In the genomic region with DNA sequence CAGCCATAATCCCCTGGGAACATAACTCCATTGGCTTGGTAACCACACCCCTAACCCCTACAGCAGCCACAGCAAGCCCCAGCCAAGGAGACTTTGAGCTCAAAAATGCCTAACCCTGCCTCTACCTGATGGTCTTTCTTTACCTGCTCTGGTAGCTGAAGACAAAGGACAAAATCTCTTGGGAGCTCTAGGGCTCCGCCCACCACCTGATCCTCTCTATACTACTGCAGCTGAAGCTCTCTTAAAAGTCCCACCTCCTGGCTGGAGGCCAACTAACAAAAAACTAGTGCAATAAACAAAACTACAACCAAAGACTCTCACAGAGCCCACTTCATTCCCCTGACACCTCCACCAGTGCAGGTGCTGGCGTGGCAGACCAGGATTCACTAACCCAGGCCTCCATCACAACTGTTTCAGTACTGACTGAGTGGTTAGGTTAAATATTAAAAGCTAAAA, we compare ENCODE assay signal across 34 cellular contexts. TPM values are rescaled to one million over a fixed set of nuclear protein-coding genes. Genes with fewer than 3 reads are reported as not detected.
DNase-seq lines count a peak whose midpoint lies in the region; ATAC-seq and TF ChIP-seq lines count a peak whose summit lies in the region.
"Had no signal": no experiment of that assay in that cellular context is flagged by ENCODE, and none has a peak within 500 bp of the region (broad histone marks: within the 10 kb centered on the region; RNA-seq: fewer than 3 reads in every experiment).

No MANE protein-coding gene starts in this region.

- no peaks in the 10 kb centered on the region for H3K9me2 ChIP-seq in OCI-LY7 (ENCODE audit: insufficient read depth, low read length)

- H3K27me3 Mint-ChIP-seq in CD4-positive, alpha-beta T cell = no peaks in the 10 kb centered on the region
- H3K27me3 Mint-ChIP-seq: activated CD8-positive, alpha-beta T cell treated with anti-CD3 and anti-CD28 coated beads for 36 hours; activated naive CD8-positive, alpha-beta T cell treated with anti-CD3 and anti-CD28 coated beads, Interleukin-2, amount 50 U/mL, for 24 hours; IgD-negative memory B cell; T-cell had no signal

- H3K27ac ChIP-seq in OCI-LY7 (ENCODE audit: low read depth, low read length, poor library complexity, severe bottlenecking) = no peak overlapping the region
- no peak overlapping the region for H3K27ac ChIP-seq in CD4-positive, alpha-beta T cell (ENCODE audit: low read depth, low read length)
- H3K27ac ChIP-seq: SJSA1, skin epidermis, upper lobe of left lung had no signal

- H3K4me1 ChIP-seq in OCI-LY7 (ENCODE audit: insufficient read depth, low read length, poor library complexity, severe bottlenecking) = no peaks in the 10 kb centered on the region
- H3K4me1 ChIP-seq: upper lobe of left lung had no signal

- H3K9me3 ChIP-seq in OCI-LY7 (ENCODE audit: low read length) = no peaks in the 10 kb centered on the region
- H3K9me3 ChIP-seq in CD4-positive, alpha-beta T cell (ENCODE audit: control insufficient read depth, low read length) = no peaks in the 10 kb centered on the region
- H3K9me3 ChIP-seq: SJSA1 had no signal

- no peaks in the 10 kb centered on the region for H3K36me3 ChIP-seq in OCI-LY7 (ENCODE audit: insufficient read depth, low read length)
- H3K36me3 ChIP-seq: SJSA1, upper lobe of left lung had no signal

- CTCF ChIA-PET in OCI-LY7 (lab: Charles Lee; ENCODE audit: unreplicated experiment) = no interaction called here
- CTCF ChIA-PET in CD4-positive, alpha-beta T cell (lab: Charles Lee) = no interaction called here

- no peak overlapping the region for H3K4me3 Mint-ChIP-seq in CD4-positive, alpha-beta T cell
- H3K4me3 Mint-ChIP-seq: activated CD8-positive, alpha-beta T cell treated with anti-CD3 and anti-CD28 coated beads for 36 hours; activated naive CD8-positive, alpha-beta T cell treated with anti-CD3 and anti-CD28 coated beads, Interleukin-2, amount 50 U/mL, for 24 hours; IgD-negative memory B cell; naive thymus-derived CD8-positive, alpha-beta T cell; T-cell had no signal

- H3K79me2 ChIP-seq in OCI-LY7 (ENCODE audit: insufficient read depth, low read depth, low read length) = no peaks in the 10 kb centered on the region

- H3K4me3 ChIP-seq in Jurkat, Clone E6-1 (ENCODE audit: low read length) = no peak overlapping the region
- no peak overlapping the region for H3K4me3 ChIP-seq in OCI-LY7 (ENCODE audit: low read depth, low read length, poor library complexity, severe bottlenecking)
- H3K4me3 ChIP-seq: SJSA1, skin epidermis, upper lobe of left lung had no signal

- peaks cover 2% of the 10 kb centered on the region for H3K9me3 Mint-ChIP-seq in CD4-positive, alpha-beta T cell

- H3K27me3 ChIP-seq in CD4-positive, alpha-beta T cell (ENCODE audit: control insufficient read depth, insufficient read depth, low read length) = no peaks in the 10 kb centered on the region
- H3K27me3 ChIP-seq: SJSA1, upper lobe of left lung had no signal

- intact Hi-C loops in OCI-LY7 (cut with micrococcal nuclease; ENCODE audit: unreplicated experiment) = no loop called here
- intact Hi-C loops in CD4-positive, alpha-beta T cell (cut with DNase I, micrococcal nuclease) = no loop called here

- H3K27ac Mint-ChIP-seq in CD4-positive, alpha-beta T cell = no peak overlapping the region
- H3K27ac Mint-ChIP-seq: activated CD8-positive, alpha-beta T cell treated with anti-CD3 and anti-CD28 coated beads for 36 hours; activated naive CD8-positive, alpha-beta T cell treated with anti-CD3 and anti-CD28 coated beads, Interleukin-2, amount 50 U/mL, for 24 hours; IgD-negative memory B cell; naive thymus-derived CD8-positive, alpha-beta T cell; T-cell had no signal

- POLR2A ChIA-PET in OCI-LY7 (lab: Charles Lee) = no interaction called here
- POLR2A ChIA-PET in CD4-positive, alpha-beta T cell (lab: Charles Lee) = no interaction called here

- H3K4me1 Mint-ChIP-seq in CD4-positive, alpha-beta T cell (ENCODE audit: low read depth) = no peaks in the 10 kb centered on the region
- H3K4me1 Mint-ChIP-seq: activated naive CD8-positive, alpha-beta T cell treated with anti-CD3 and anti-CD28 coated beads, Interleukin-2, amount 50 U/mL, for 24 hours; IgD-negative memory B cell; naive thymus-derived CD8-positive, alpha-beta T cell; T-cell had no signal

- ATAC-seq in GM19324 (IDR thresholded peaks at IDR 0.05; ENCODE audit: low FRiP score, unreplicated experiment) = peak; percentile 58
- ATAC-seq in CD4-positive, alpha-beta T cell (ENCODE audit: poor library complexity) = no peak
- ATAC-seq in GM19463 (IDR thresholded peaks at IDR 0.05; ENCODE audit: unreplicated experiment) = no peak
- ATAC-seq: activated CD8-positive, alpha-beta T cell treated with anti-CD3 and anti-CD28 coated beads for 36 hours; activated naive CD8-positive, alpha-beta T cell treated with anti-CD3 and anti-CD28 coated beads, Interleukin-2, amount 50 U/mL, for 24 hours; left ventricle myocardium superior; naive thymus-derived CD8-positive, alpha-beta T cell; T-cell had no signal

- H3K4me2 ChIP-seq in OCI-LY7 (ENCODE audit: low read length) = no peak overlapping the region

- H2AFZ ChIP-seq in OCI-LY7 (ENCODE audit: low read length) = no peak overlapping the region

- no TSS peak for BruUV-seq in OCI-LY7 (replicated peaks; lab: Mats Ljungman, UMichigan)

- TF ChIP-seq CTCF in OCI-LY7 (conservative IDR thresholded peaks at IDR 0.05; ENCODE audit: low read length) = no peak
- no peak for TF ChIP-seq CTCF in CD4-positive, alpha-beta T cell (IDR thresholded peaks at IDR 0.05)

- no peaks in the 10 kb centered on the region for H3K36me3 Mint-ChIP-seq in CD4-positive, alpha-beta T cell (ENCODE audit: low read depth)
- H3K36me3 Mint-ChIP-seq: IgD-negative memory B cell; naive thymus-derived CD8-positive, alpha-beta T cell; T-cell had no signal

- DNase-seq in COLO668 (lab: John Stamatoyannopoulos, UW; ENCODE audit: unreplicated experiment) (peak; percentile 5), OCI-LY7 (ENCODE audit: low spot score) (peak; percentile 6), AG08396 (ENCODE audit: low spot score) (no peak), anterior cingulate cortex (lab: John Stamatoyannopoulos, UW) (no peak)
- peak; percentile 4 for DNase-seq in Jurkat, Clone E6-1 (ENCODE audit: low read depth, low spot score)
- DNase-seq in CD4-positive, alpha-beta T cell = no peak
- DNase-seq: ACHN; activated CD4-positive, CD25-positive, alpha-beta regulatory T cell treated with anti-CD3 and anti-CD28 coated beads, Interleukin-2, amount 50 U/mL, for 72 hours; activated CD8-positive, alpha-beta T cell treated with anti-CD3 and anti-CD28 coated beads for 36 hours; activated gamma-delta T cell treated with Interleukin-2 at 50 U/mL for 16 hours; activated naive CD8-positive, alpha-beta T cell treated with anti-CD3 and anti-CD28 coated beads, Interleukin-2, amount 50 U/mL, for 24 hours; activated T-cell treated with anti-CD3 and anti-CD28 coated beads for 4 hours; C1 segment of cervical spinal cord; Calu3; H7; left ventricle myocardium superior; midbrain; naive thymus-derived CD8-positive, alpha-beta T cell; NCI-H1694; NCI-H446 treated with DMSO at 0.1 percent for 48 hours; stimulated activated CD4-positive, alpha-beta T cell treated with anti-CD3 and anti-CD28 coated beads, Interleukin-1b, Interleukin-23, amount 100 ng/mL, for 48 hours; T-cell; upper lobe of left lung had no signal

- no peaks in the 10 kb centered on the region for H4K20me1 ChIP-seq in OCI-LY7 (ENCODE audit: insufficient read depth, low read length)

RNA-seq across cellular contexts. Expression of gene OR13C8, which starts 11.8 kb away (rescaled TPM):
- polyA plus RNA-seq in Jurkat, Clone E6-1 (2012; ENCODE audit: insufficient read depth, insufficient read length) = not detected
- not detected in 2 replicates for total RNA-seq in OCI-LY7 (2014; rRNA removed; shearing (Covaris generic))
- not detected in 2 replicates for total RNA-seq in OCI-LY7 (2022)
- not detected for total RNA-seq in CD4-positive, alpha-beta T cell
- total RNA-seq: activated CD8-positive, alpha-beta T cell treated with anti-CD3 and anti-CD28 coated beads for 36 hours; Calu3; dermis microvascular lymphatic vessel endothelial cell; fibroblast of lung; H7; left ventricle myocardium superior; M059J; naive thymus-derived CD8-positive, alpha-beta T cell; osteoblast; renal cortical epithelial cell; SJSA1; subcutaneous adipose tissue; T-cell; upper lobe of left lung had no signal
- polyA plus RNA-seq: fibroblast of lung; IgD-negative memory B cell; naive thymus-derived CD8-positive, alpha-beta T cell had no signal

RNA-seq across cellular contexts. Expression of gene OR13C3, which starts 20.6 kb away (rescaled TPM):
- not detected for polyA plus RNA-seq in Jurkat, Clone E6-1 (2012; ENCODE audit: insufficient read depth, insufficient read length)
- not detected in 2 replicates for total RNA-seq in OCI-LY7 (2014; rRNA removed; shearing (Covaris generic))
- total RNA-seq in OCI-LY7 (2022) = not detected in 2 replicates
- total RNA-seq in CD4-positive, alpha-beta T cell = not detected
- total RNA-seq: activated CD8-positive, alpha-beta T cell treated with anti-CD3 and anti-CD28 coated beads for 36 hours; Calu3; dermis microvascular lymphatic vessel endothelial cell; fibroblast of lung; H7; left ventricle myocardium superior; M059J; naive thymus-derived CD8-positive, alpha-beta T cell; osteoblast; SJSA1; subcutaneous adipose tissue; T-cell had no signal
- polyA plus RNA-seq: fibroblast of lung; IgD-negative memory B cell; naive thymus-derived CD8-positive, alpha-beta T cell had no signal

RNA-seq across cellular contexts. Expression of gene OR13C4, which starts 30.2 kb away (rescaled TPM):
- polyA plus RNA-seq in Jurkat, Clone E6-1 (2012; ENCODE audit: insufficient read depth, insufficient read length) = not detected
- not detected in 2 replicates for total RNA-seq in OCI-LY7 (2014; rRNA removed; shearing (Covaris generic))
- not detected in 2 replicates for total RNA-seq in OCI-LY7 (2022)
- total RNA-seq in CD4-positive, alpha-beta T cell = not detected
- total RNA-seq: activated CD8-positive, alpha-beta T cell treated with anti-CD3 and anti-CD28 coated beads for 36 hours; Calu3; dermis microvascular lymphatic vessel endothelial cell; fibroblast of lung; H7; left ventricle myocardium superior; M059J; naive thymus-derived CD8-positive, alpha-beta T cell; osteoblast; renal cortical epithelial cell; SJSA1; subcutaneous adipose tissue; T-cell; upper lobe of left lung had no signal
- polyA plus RNA-seq: fibroblast of lung; IgD-negative memory B cell; naive thymus-derived CD8-positive, alpha-beta T cell had no signal

RNA-seq across cellular contexts. Expression of gene OR13C5, which starts 42.0 kb away (rescaled TPM):
- not detected for polyA plus RNA-seq in Jurkat, Clone E6-1 (2012; ENCODE audit: insufficient read depth, insufficient read length)
- total RNA-seq in OCI-LY7 (2014; rRNA removed; shearing (Covaris generic)) = not detected in 2 replicates
- not detected in 2 replicates for total RNA-seq in OCI-LY7 (2022)
- total RNA-seq in CD4-positive, alpha-beta T cell = not detected
- total RNA-seq: activated CD8-positive, alpha-beta T cell treated with anti-CD3 and anti-CD28 coated beads for 36 hours; Calu3; dermis microvascular lymphatic vessel endothelial cell; fibroblast of lung; H7; left ventricle myocardium superior; M059J; naive thymus-derived CD8-positive, alpha-beta T cell; osteoblast; SJSA1; subcutaneous adipose tissue; T-cell; upper lobe of left lung had no signal
- polyA plus RNA-seq: fibroblast of lung; IgD-negative memory B cell; naive thymus-derived CD8-positive, alpha-beta T cell had no signal

RNA-seq across cellular contexts. Expression of gene OR13C2, which starts 48.2 kb away (rescaled TPM):
- polyA plus RNA-seq in Jurkat, Clone E6-1 (2012; ENCODE audit: insufficient read depth, insufficient read length) = not detected
- not detected in 2 replicates for total RNA-seq in OCI-LY7 (2014; rRNA removed; shearing (Covaris generic))
- total RNA-seq in OCI-LY7 (2022) = not detected in 2 replicates
- not detected for total RNA-seq in CD4-positive, alpha-beta T cell
- total RNA-seq: activated CD8-positive, alpha-beta T cell treated with anti-CD3 and anti-CD28 coated beads for 36 hours; Calu3; dermis microvascular lymphatic vessel endothelial cell; fibroblast of lung; H7; left ventricle myocardium superior; M059J; naive thymus-derived CD8-positive, alpha-beta T cell; osteoblast; SJSA1; subcutaneous adipose tissue; T-cell; upper lobe of left lung had no signal
- polyA plus RNA-seq: fibroblast of lung; IgD-negative memory B cell; naive thymus-derived CD8-positive, alpha-beta T cell had no signal

Comparison
In these comparisons a context has a peak if more than half of its experiments do, and no peak if none do; other contexts are left out.
1. DNase-seq: peak in COLO668 (single experiment), Jurkat, Clone E6-1 (single experiment) and OCI-LY7 (single experiment); none in AG08396 (single experiment), CD4-positive, alpha-beta T cell (0 of 10) and anterior cingulate cortex (0 of 58).